In the genomic region with DNA sequence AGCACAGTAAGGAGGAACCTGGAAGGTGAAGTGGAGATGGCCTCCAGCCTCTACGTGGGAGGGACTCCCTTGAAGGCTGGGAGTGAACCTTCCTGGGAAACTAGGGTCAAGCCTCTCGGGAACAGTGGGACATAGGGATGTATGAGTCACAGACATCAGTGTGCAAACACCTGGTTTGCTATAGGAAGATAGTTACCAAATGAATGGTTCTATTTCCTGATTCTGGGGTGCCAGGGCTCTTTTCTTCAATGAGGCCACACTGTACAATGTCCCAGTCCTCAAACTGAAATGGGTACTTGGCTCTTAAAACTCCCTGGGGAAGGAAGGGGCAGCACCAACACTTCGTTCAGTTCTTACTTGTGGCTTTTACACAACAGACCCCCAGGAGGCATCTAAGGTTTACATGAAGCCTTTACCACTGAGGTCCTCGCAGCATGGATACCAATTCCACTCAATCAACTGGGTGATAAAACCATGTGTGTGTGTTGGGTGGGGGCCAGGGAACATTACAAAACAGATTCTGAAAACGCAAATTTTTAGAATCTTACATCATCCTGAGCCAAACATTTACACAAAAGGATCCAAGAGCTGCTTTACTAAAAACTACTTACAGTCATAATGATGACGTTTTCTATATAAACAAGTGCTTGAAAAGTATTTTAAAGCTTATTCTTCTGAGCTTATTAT, we compare ENCODE assay signal across 8 cellular contexts. TPM values are rescaled to one million over a fixed set of nuclear protein-coding genes. Genes with fewer than 3 reads are reported as not detected.
DNase-seq lines count a peak whose midpoint lies in the region; ATAC-seq and TF ChIP-seq lines count a peak whose summit lies in the region.

No MANE protein-coding gene starts in this region.

- WGBS in prostate gland = 57% methylated on average over 6 of the region's 6 CpGs

- TF ChIP-seq CTCF in CD14-positive monocyte (IDR thresholded peaks at IDR 0.05) = no peak
- TF ChIP-seq CTCF in PC-9 (conservative IDR thresholded peaks at IDR 0.05) = no peak
- no peak for TF ChIP-seq CTCF in prostate gland (IDR thresholded peaks at IDR 0.05)

- H3K9me3 Mint-ChIP-seq in CD14-positive monocyte = peaks cover 0 to 6% (median 0%) of the 10 kb centered on the region in 7 donors
- H3K9me3 Mint-ChIP-seq in natural killer cell treated with Interleukin-12 subunit alpha and Interleukin-12 subunit beta and Interleukin-15 and Interleukin-18, amount 100 ng/mL, for 72 hours = no peaks in the 10 kb centered on the region

- peak overlapping the region in 5 of 7 donors; percentile 17 to 73 (median 53) for H3K27ac Mint-ChIP-seq in CD14-positive monocyte
- H3K27ac Mint-ChIP-seq in natural killer cell treated with Interleukin-12 subunit alpha and Interleukin-12 subunit beta and Interleukin-15 and Interleukin-18, amount 100 ng/mL, for 72 hours = peak overlapping the region; percentile 72 to 91

- no peak overlapping the region for H2AFZ ChIP-seq in PC-9

- no peak overlapping the region for H3K4me3 Mint-ChIP-seq in CD14-positive monocyte
- peak overlapping the region; percentile 19 for H3K4me3 Mint-ChIP-seq in natural killer cell treated with Interleukin-12 subunit alpha and Interleukin-12 subunit beta and Interleukin-15 and Interleukin-18, amount 100 ng/mL, for 72 hours

- H3F3A ChIP-seq in PC-9 (ENCODE audit: insufficient read depth, low read depth) = peaks cover 47% of the 10 kb centered on the region

- intact Hi-C loops in CD14-positive monocyte (cut with micrococcal nuclease) = no loop called here
- intact Hi-C loops in PC-9 (cut with micrococcal nuclease; ENCODE audit: unreplicated experiment) = no loop called here
- intact Hi-C loops in prostate gland (cut with DNase I) = loop anchor here (10.0 kb wide), 1 partner anchor 314 kb away; the partner anchor contains the start of gene RAMP1

- no peak for TF ChIP-seq POLR2A in prostate gland (IDR thresholded peaks at IDR 0.05)

- peak overlapping the region; percentile 7; the same call in 1 of the 2 replicates for H3K4me3 ChIP-seq in PC-9
- no peak overlapping the region for H3K4me3 ChIP-seq in prostate gland

- no peak for DNase-seq in CD14-positive monocyte (ENCODE audit: low spot score)
- peak in 1 of 2 experiments; percentile 57 for DNase-seq in PC-9
- peak; percentile 18 for DNase-seq in epithelial cell of prostate (ENCODE audit: low read depth, low spot score)
- DNase-seq in natural killer cell treated with Interleukin-12 subunit alpha and Interleukin-12 subunit beta and Interleukin-15 and Interleukin-18, amount 100 ng/mL, for 72 hours (ENCODE audit: low spot score) = peak; percentile 47
- no peak for DNase-seq in prostate gland (ENCODE audit: low spot score)
- no peak for DNase-seq in stimulated activated naive CD4-positive, alpha-beta T cell (lab: John Stamatoyannopoulos, UW)
- no peak for DNase-seq in UCSD-AML1 (lab: John Stamatoyannopoulos, UW; ENCODE audit: unreplicated experiment)

- peak in 1 of 2 donors; percentile 48 for ATAC-seq in natural killer cell treated with Interleukin-12 subunit alpha and Interleukin-12 subunit beta and Interleukin-15 and Interleukin-18, amount 100 ng/mL, for 72 hours
- ATAC-seq in GM21529 (IDR thresholded peaks at IDR 0.05; ENCODE audit: unreplicated experiment) = no peak

- H3K4me1 Mint-ChIP-seq in CD14-positive monocyte = peaks cover 7% of the 10 kb centered on the region
- peaks cover 33 to 49% of the 10 kb centered on the region in 2 donors for H3K4me1 Mint-ChIP-seq in natural killer cell treated with Interleukin-12 subunit alpha and Interleukin-12 subunit beta and Interleukin-15 and Interleukin-18, amount 100 ng/mL, for 72 hours (ENCODE audit: low read depth in 2 of 2)

- peaks cover 17 to 20% (median 19%) of the 10 kb centered on the region in 3 donors for H3K27me3 Mint-ChIP-seq in CD14-positive monocyte (ENCODE audit: low read depth in 3 of 3)
- no peaks in the 10 kb centered on the region for H3K27me3 Mint-ChIP-seq in natural killer cell treated with Interleukin-12 subunit alpha and Interleukin-12 subunit beta and Interleukin-15 and Interleukin-18, amount 100 ng/mL, for 72 hours

- peaks cover 26% of the 10 kb centered on the region for H3K4me1 ChIP-seq in PC-9 (replicated peaks; ENCODE audit: insufficient read depth)
- H3K4me1 ChIP-seq in prostate gland (replicated peaks) = no peaks in the 10 kb centered on the region

- H3K36me3 Mint-ChIP-seq in CD14-positive monocyte = peaks cover 61 to 70% of the 10 kb centered on the region in 2 donors
- peaks cover 18% of the 10 kb centered on the region for H3K36me3 Mint-ChIP-seq in natural killer cell treated with Interleukin-12 subunit alpha and Interleukin-12 subunit beta and Interleukin-15 and Interleukin-18, amount 100 ng/mL, for 72 hours

- CTCF ChIA-PET in PC-9 (lab: Charles Lee) = no interaction called here

- H3K36me3 ChIP-seq in PC-9 (ENCODE audit: low read depth) (peaks cover 19% of the 10 kb centered on the region; the same call in 1 of the 2 replicates), prostate gland (no peaks in the 10 kb centered on the region)

- H3K27me3 ChIP-seq in PC-9 (ENCODE audit: insufficient read depth, low read depth) (no peaks in the 10 kb centered on the region), prostate gland (replicated peaks; ENCODE audit: insufficient read depth) (no peaks in the 10 kb centered on the region)

- H3K27ac ChIP-seq in PC-9 = peak overlapping the region; percentile 90
- peak overlapping the region; percentile 100 for H3K27ac ChIP-seq in epithelial cell of prostate
- peak overlapping the region in 1 of 2 donors; percentile 2 for H3K27ac ChIP-seq in prostate gland

- POLR2A ChIA-PET in PC-9 (lab: Charles Lee; ENCODE audit: unreplicated experiment) = interaction anchor here (0.5 to 0.7 kb wide), 2 partner anchors 12 to 304 kb away, joined by 8 to 17 read pairs; no protein-coding TSS in a partner anchor

- H3K9me2 ChIP-seq in PC-9 (ENCODE audit: insufficient read depth) = no peaks in the 10 kb centered on the region

- H3K4me2 ChIP-seq in PC-9 = peak overlapping the region; percentile 60

- H3K79me2 ChIP-seq in PC-9 (ENCODE audit: low read depth) = no peaks in the 10 kb centered on the region

- H3K9me3 ChIP-seq in PC-9 (ENCODE audit: insufficient read depth, low read depth) (no peaks in the 10 kb centered on the region), prostate gland (no peaks in the 10 kb centered on the region)

- BruUV-seq in PC-9 (replicated peaks; lab: Mats Ljungman, UMichigan) = TSS peak; percentile 48

- H4K20me1 ChIP-seq in PC-9 (ENCODE audit: insufficient read depth) = no peaks in the 10 kb centered on the region

RNA-seq across cellular contexts. Expression of gene ERFE, which starts 10.4 kb away (rescaled TPM):
- polyA plus RNA-seq in CD14-positive monocyte = not detected
- 9.7 and 18.3 TPM in 2 replicates for total RNA-seq in PC-9 (2021)
- total RNA-seq in natural killer cell treated with Interleukin-12 subunit alpha and Interleukin-12 subunit beta and Interleukin-15 and Interleukin-18, amount 100 ng/mL, for 72 hours = 1 to 10 TPM in 1 of 2 donors, under 1 TPM in 1; 0.20 to 3.8 TPM
- total RNA-seq in prostate gland = 1 to 10 TPM in 1 of 2 donors, not detected in 1; 7.7 TPM

RNA-seq across cellular contexts. Expression of gene KLHL30, which starts 30.7 kb away (rescaled TPM):
- polyA plus RNA-seq in CD14-positive monocyte = under 1 TPM in 1 of 2 donors, not detected in 1; 0.14 TPM
- total RNA-seq in PC-9 (2021) = 0.80 and 1.2 TPM in 2 replicates
- total RNA-seq in natural killer cell treated with Interleukin-12 subunit alpha and Interleukin-12 subunit beta and Interleukin-15 and Interleukin-18, amount 100 ng/mL, for 72 hours = not detected
- total RNA-seq in prostate gland = 1 to 10 TPM in 1 of 2 donors, under 1 TPM in 1; 0.23 to 1.9 TPM

RNA-seq across cellular contexts. Expression of gene ILKAP, which starts 34.3 kb away (rescaled TPM):
- 10 to 100 TPM; 23.2 to 29.3 TPM for polyA plus RNA-seq in CD14-positive monocyte
- 55.6 and 65.2 TPM in 2 replicates for total RNA-seq in PC-9 (2021)
- total RNA-seq in natural killer cell treated with Interleukin-12 subunit alpha and Interleukin-12 subunit beta and Interleukin-15 and Interleukin-18, amount 100 ng/mL, for 72 hours = 10 to 100 TPM; 75.8 to 99.7 TPM
- total RNA-seq in prostate gland = 10 to 100 TPM; 33.6 to 41.8 TPM

Comparison
In these comparisons a context has a peak if more than half of its experiments do, and no peak if none do; other contexts are left out.
1. DNase-seq: peak in epithelial cell of prostate (single experiment) and natural killer cell treated with Interleukin-12 subunit alpha and Interleukin-12 subunit beta and Interleukin-15 and Interleukin-18, amount 100 ng/mL, for 72 hours (single experiment); none in CD14-positive monocyte (single experiment), prostate gland (single experiment), stimulated activated naive CD4-positive, alpha-beta T cell (0 of 6) and UCSD-AML1 (single experiment).